Comparison of ENCODE assay signal across 3 cellular contexts in genomic region chr18:31364190-31364589, GRCh38.
TF ChIP-seq lines count a peak whose summit lies in the region.

No MANE protein-coding gene starts in this region.

TF ChIP-seq in HepG2, 621 proteins besides CTCF, POLR2A, EP300 and RAD21:
- TF ChIP-seq MAFK (conservative IDR thresholded peaks at IDR 0.05 in 1 of 2, IDR thresholded peaks at IDR 0.05 in 1 of 2; ENCODE audit: low read length in 2 of 2) (peak; percentile 62 to 78), MXD3 (CRISPR knock-in tag; IDR thresholded peaks at IDR 0.05) (no peak), FOXC1 (CRISPR knock-in tag; IDR thresholded peaks at IDR 0.05; ENCODE audit: borderline replicate concordance) (no peak), PRDM10 (CRISPR knock-in tag; IDR thresholded peaks at IDR 0.05; ENCODE audit: low read depth) (no peak), MAFF (IDR thresholded peaks at IDR 0.05; ENCODE audit: low read depth, low read length) (peak; percentile 72), SNAPC5 (CRISPR knock-in tag; IDR thresholded peaks at IDR 0.05; ENCODE audit: borderline replicate concordance) (no peak)
TF ChIP-seq in HepG2: peak in this region for 2.

TF ChIP-seq in A549, 52 proteins besides CTCF, POLR2A, EP300 and RAD21:
- TF ChIP-seq HDAC2 (IDR thresholded peaks at IDR 0.05): no peak
- TF ChIP-seq MAFK (IDR thresholded peaks at IDR 0.05; ENCODE audit: partially characterized antibody): peak; percentile 42
- no peak for TF ChIP-seq POLR2AphosphoS2 (conservative IDR thresholded peaks at IDR 0.05; ENCODE audit: low read length)
- no peak for TF ChIP-seq CEBPB (IDR thresholded peaks at IDR 0.05)
- TF ChIP-seq MAX (IDR thresholded peaks at IDR 0.05): no peak
- no peak for TF ChIP-seq RCOR1 (IDR thresholded peaks at IDR 0.05; ENCODE audit: low read depth, low read length)
- no peak for TF ChIP-seq CBX8 (IDR thresholded peaks at IDR 0.05)
- no peak for TF ChIP-seq FOSL2 (IDR thresholded peaks at IDR 0.05)
- no peak for TF ChIP-seq FOSL2 (CRISPR knock-in tag; IDR thresholded peaks at IDR 0.05)

TF ChIP-seq in K562, 482 proteins besides CTCF, POLR2A, EP300 and RAD21:
- TF ChIP-seq SOX6 (IDR thresholded peaks at IDR 0.05) (no peak), MAFG (tag; conservative IDR thresholded peaks at IDR 0.05) (0 out of 2 replicates have a peak, but pooled peaks have one; percentile 11), ZNF316 (IDR thresholded peaks at IDR 0.05) (peak; percentile 28; the same call in 1 of the 2 replicates), C11orf30 (IDR thresholded peaks at IDR 0.05; ENCODE audit: low read depth) (peak; percentile 7; the same call in 1 of the 2 replicates), MAFF (IDR thresholded peaks at IDR 0.05; ENCODE audit: low read length) (0 out of 2 replicates have a peak, but pooled peaks have one; percentile 8)
